ENCODE assay signal across 32 cellular contexts in genomic region chr16:83019963-83020362, GRCh38.
"Had no signal": no experiment of that assay in that cellular context is flagged by ENCODE, and none has a peak within 500 bp of the region (broad histone marks: within the 10 kb centered on the region; RNA-seq: fewer than 3 reads in every experiment).

No MANE protein-coding gene starts in this region.

- H3K36me3 ChIP-seq: ascending aorta, cardiac muscle cell had no signal

- H3K4me3 ChIP-seq: ascending aorta, cardiac muscle cell had no signal

- ATAC-seq: activated CD4-positive, alpha-beta T cell treated with anti-CD3 and anti-CD28 coated beads for 36 hours; activated CD4-positive, CD25-positive, alpha-beta regulatory T cell treated with anti-CD3 and anti-CD28 coated beads, Interleukin-2, amount 50 U/mL, for 24 hours; activated CD8-positive, alpha-beta memory T cell treated with anti-CD3 and anti-CD28 coated beads, Interleukin-2, amount 10 ng/mL, durations not matched to agents 7 days and 5 days; activated CD8-positive, alpha-beta T cell treated with anti-CD3 and anti-CD28 coated beads, Interleukin-2, amount 10 ng/mL, durations not matched to agents 7 days and 5 days; activated naive CD8-positive, alpha-beta T cell treated with anti-CD3 and anti-CD28 coated beads, Interleukin-2, amount 50 U/mL, for 24 hours had no signal

- H3K27ac ChIP-seq: ascending aorta, cardiac muscle cell, VCaP had no signal

- FAIRE-seq: bronchial epithelial cell, TTC549 had no signal

- H3K9me3 ChIP-seq: ascending aorta had no signal

- H3K27me3 ChIP-seq: ascending aorta, cardiac muscle cell had no signal

- DNase-seq: activated B cell treated with CpG ODN at 0.5 μM for 24 hours; activated CD4-positive, alpha-beta memory T cell treated with anti-CD3 and anti-CD28 coated beads, Interleukin-2, amount 10 ng/mL, durations not matched to agents 7 days and 5 days; activated CD4-positive, alpha-beta T cell treated with anti-CD3 and anti-CD28 coated beads for 1 hour; activated CD4-positive, alpha-beta T cell treated with anti-CD3 and anti-CD28 coated beads for 36 hours; activated CD4-positive, alpha-beta T cell treated with anti-CD3 and anti-CD28 coated beads for 48 hours; activated CD4-positive, alpha-beta T cell treated with anti-CD3 and anti-CD28 coated beads, Interleukin-2, amount 10 ng/mL, durations not matched to agents 7 days and 5 days; activated CD4-positive, alpha-beta T cell treated with anti-CD3 and anti-CD28 coated beads, Interleukin-2, amount 50 U/mL, for 48 hours; activated CD8-positive, alpha-beta memory T cell treated with anti-CD3 and anti-CD28 coated beads for 24 hours; activated CD8-positive, alpha-beta memory T cell treated with anti-CD3 and anti-CD28 coated beads, Interleukin-2, amount 10 ng/mL, durations not matched to agents 7 days and 5 days; activated CD8-positive, alpha-beta memory T cell treated with anti-CD3 and anti-CD28 coated beads, Interleukin-2, amount 50 U/mL, for 48 hours; activated CD8-positive, alpha-beta T cell treated with anti-CD3 and anti-CD28 coated beads, Interleukin-2, amount 10 ng/mL, durations not matched to agents 7 days and 5 days; activated effector memory CD4-positive, alpha-beta T cell treated with Interleukin-2 at 50 U/mL for 16 hours; activated gamma-delta T cell; activated naive CD4-positive, alpha-beta T cell treated with anti-CD3 and anti-CD28 coated beads, Interleukin-2, amount 10 ng/mL, durations not matched to agents 7 days and 5 days; activated naive CD4-positive, alpha-beta T cell treated with Interleukin-2 at 50 U/mL for 16 hours; activated naive CD8-positive, alpha-beta T cell treated with anti-CD3 and anti-CD28 coated beads, Interleukin-2, amount 10 ng/mL, durations not matched to agents 7 days and 5 days; activated naive CD8-positive, alpha-beta T cell treated with anti-CD3 and anti-CD28 coated beads, Interleukin-2, amount 50 U/mL, for 24 hours; activated T-cell treated with anti-CD3 and anti-CD28 coated beads, Interleukin-2, amount 50 U/mL, for 24 hours; activated T-cell treated with anti-CD3 and anti-CD28 coated beads, Interleukin-2, amount 50 U/mL, for 48 hours; amygdala; anterior cingulate cortex; caudate nucleus; cerebellar nuclear complex; T-helper 1 cell; T-helper 2 cell; T-helper 9 cell had no signal
